Comparison of ENCODE assay signal across 8 cellular contexts in the genomic region with DNA sequence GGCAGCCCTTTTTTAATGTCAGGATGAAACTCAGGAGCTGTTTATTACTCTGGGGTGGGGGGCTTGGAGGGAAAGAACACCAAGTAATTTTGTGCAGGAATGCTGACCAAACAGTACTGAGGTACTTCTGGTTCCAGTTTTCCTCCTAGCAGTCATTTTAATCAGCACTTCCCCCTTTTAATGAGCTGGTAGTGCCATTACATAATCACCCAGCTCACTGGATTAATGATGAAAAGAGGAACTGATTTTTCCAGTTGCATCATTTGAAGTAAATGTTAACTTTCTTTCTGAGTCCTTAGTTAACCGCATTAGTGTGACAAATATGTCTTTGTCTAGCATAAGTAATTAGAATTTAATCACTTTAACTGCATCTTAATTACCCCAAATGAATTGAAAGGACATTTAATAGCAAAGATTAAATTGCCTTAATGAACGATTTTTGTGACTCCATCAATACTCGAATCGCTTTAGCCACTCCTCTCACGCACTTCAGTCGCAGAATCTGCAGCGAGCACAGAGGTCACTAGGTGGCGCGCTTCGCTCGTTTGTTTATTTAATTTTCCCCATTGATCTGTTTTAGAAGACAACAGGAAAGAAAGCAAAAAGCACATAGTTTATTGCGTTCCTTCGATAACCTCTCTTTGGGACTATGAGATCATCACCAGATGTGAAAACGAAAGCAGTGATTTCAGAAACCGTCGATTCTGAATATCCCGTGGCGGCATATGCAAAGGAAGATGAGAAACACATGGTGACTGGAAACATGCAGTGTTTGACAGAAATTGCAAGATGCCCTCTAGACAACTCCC. TPM values are rescaled to one million over a fixed set of nuclear protein-coding genes. Genes with fewer than 3 reads are reported as not detected.
A peak's percentile ranks its signal among the peaks of the same experiment; 100 is the strongest.
DNase-seq lines count a peak whose midpoint lies in the region; ATAC-seq, FAIRE-seq and TF ChIP-seq lines count a peak whose summit lies in the region.

No MANE protein-coding gene starts in this region.

- no peaks in the 10 kb centered on the region for H3K27me3 ChIP-seq in body of pancreas

- peak in 1 of 3 donors; percentile 12 for TF ChIP-seq POLR2A in body of pancreas (IDR thresholded peaks at IDR 0.05)

- H3K4me1 ChIP-seq in body of pancreas: peaks cover 76% of the 10 kb centered on the region

- DNase-seq in DMS153 treated with DMSO at 0.1 percent for 48 hours (lab: John Stamatoyannopoulos, UW; ENCODE audit: unreplicated experiment) (peak; percentile 43), DMS153 (lab: John Stamatoyannopoulos, UW) (no peak), NCI-H1105 treated with DMSO at 0.1 percent for 48 hours (lab: John Stamatoyannopoulos, UW) (peak; percentile 43), body of pancreas (peak; percentile 65 to 84 (median 78)), iris pigment epithelial cell (ENCODE audit: low read depth) (peak; percentile 52)
- DNase-seq in stimulated activated CD4-positive, alpha-beta T cell treated with anti-CD3 and anti-CD28 coated beads, Interleukin-1b, Interleukin-23, amount 100 ng/mL, for 4 hours (ENCODE audit: low read depth in 2 of 2): peak; percentile 55

- no peak overlapping the region for H3K4me3 ChIP-seq in body of pancreas

- intact Hi-C loops in body of pancreas (cut with DNase I): loop anchor here (5.0 kb wide), 1 partner anchor 417 kb away; no protein-coding TSS in a partner anchor

- FAIRE-seq in TTC549 (lab: Jason Lieb, UNC): peak; percentile 33

- ATAC-seq in HG02588 (IDR thresholded peaks at IDR 0.05; ENCODE audit: unreplicated experiment) (peak; percentile 53), body of pancreas (peak; percentile 5)

- TF ChIP-seq CTCF in body of pancreas (IDR thresholded peaks at IDR 0.05): peak; percentile 76 to 95 (median 90)

- H3K36me3 ChIP-seq in body of pancreas (replicated peaks in 1 of 2; ENCODE audit: insufficient read depth in 1 of 2, low read depth in 2 of 2): no peaks in the 10 kb centered on the region

- WGBS in body of pancreas, 2 donors: 4% methylated on average over 18 of the region's 18 CpGs

- no peaks in the 10 kb centered on the region for H3K9me3 ChIP-seq in body of pancreas

- H3K27ac ChIP-seq in body of pancreas: peak overlapping the region in 3 of 4 donors; percentile 40 to 94 (median 59)

RNA-seq across cellular contexts. Expression of a gene that starts 9.8 kb away (rescaled TPM):
- total RNA-seq in body of pancreas: 100 to 1,000 TPM in 1 of 2 donors, 10 to 100 TPM in 1; 68.0 to 126 TPM
